In the genomic region with DNA sequence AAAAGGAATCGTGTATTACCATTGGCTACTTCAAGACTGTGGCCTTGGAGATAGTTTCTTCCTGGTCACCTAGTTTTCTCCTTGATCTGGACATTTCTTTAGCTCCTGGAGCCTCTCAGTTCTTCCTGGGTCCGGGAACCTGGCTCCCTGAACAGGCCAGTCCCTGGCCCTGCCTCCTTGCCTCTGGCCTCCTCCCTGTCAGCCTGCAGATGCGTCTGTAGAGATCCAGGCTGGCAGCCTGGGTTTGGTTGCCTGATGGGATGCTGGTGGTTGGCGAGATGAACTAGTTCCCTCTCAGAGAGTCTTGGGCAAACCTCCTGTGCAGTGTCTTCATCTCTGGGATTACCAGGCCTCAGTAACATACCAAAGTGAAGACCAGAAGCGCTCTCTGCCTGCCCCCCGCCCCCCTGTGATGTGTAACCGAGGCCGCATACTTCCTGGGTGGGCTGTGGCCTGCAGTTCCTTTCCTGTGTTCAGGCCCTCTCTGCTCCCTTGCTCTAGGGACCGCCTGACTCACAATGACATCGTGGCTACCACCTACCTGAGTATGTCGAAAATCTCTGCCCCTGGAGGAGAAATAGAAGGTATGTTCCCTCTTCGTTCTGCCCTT, we compare ENCODE assay signal across 24 cellular contexts.
DNase-seq lines count a peak whose midpoint lies in the region; ATAC-seq and TF ChIP-seq lines count a peak whose summit lies in the region.
"Had no signal": no experiment of that assay in that cellular context is flagged by ENCODE, and none has a peak within 500 bp of the region (broad histone marks: within the 10 kb centered on the region; RNA-seq: fewer than 3 reads in every experiment).

No MANE protein-coding gene starts in this region.

- no peak for ATAC-seq in WTC11
- no peak for ATAC-seq in GM18909 (IDR thresholded peaks at IDR 0.05; ENCODE audit: poor library complexity, unreplicated experiment)
- ATAC-seq: activated CD4-positive, CD25-positive, alpha-beta regulatory T cell treated with anti-CD3 and anti-CD28 coated beads, Interleukin-2, amount 50 U/mL, for 24 hours; esophagus mucosa; SK-N-SH treated with all-trans-retinoic acid at 6 μM for 48 hours had no signal

- H3K36me3 ChIP-seq in mesendoderm (ENCODE audit: control insufficient read depth, insufficient read depth, low read length) = no peaks in the 10 kb centered on the region

- peaks cover 17% of the 10 kb centered on the region for H3K36me3 Mint-ChIP-seq in WTC11
- H3K36me3 Mint-ChIP-seq in immature natural killer cell = peaks cover 0 to under 1% (median 0%) of the 10 kb centered on the region in 3 donors
- H3K36me3 Mint-ChIP-seq in stimulated activated naive CD8-positive, alpha-beta T cell treated with anti-CD3 and anti-CD28 coated beads, Interleukin-15, Interleukin-2, amounts not matched to agents 100 ng/mL and 50 ng/mL, for 24 hours (ENCODE audit: low read depth) = no peaks in the 10 kb centered on the region
- H3K36me3 Mint-ChIP-seq: type B pancreatic cell had no signal

- no peaks in the 10 kb centered on the region for H3K79me2 ChIP-seq in mesendoderm (ENCODE audit: control insufficient read depth, insufficient read depth, low read length)

- no peak overlapping the region for H3K23ac ChIP-seq in mesendoderm (ENCODE audit: low read length)

- H2AK5ac ChIP-seq in mesendoderm (ENCODE audit: low read length) = no peak overlapping the region

- H3K4me1 ChIP-seq in mesendoderm (ENCODE audit: control insufficient read depth, low read depth, low read length) = no peaks in the 10 kb centered on the region
- H3K4me1 ChIP-seq: stomach had no signal

- no peak overlapping the region for H3K4me3 Mint-ChIP-seq in WTC11
- peak overlapping the region; percentile 37 to 75 (median 57) for H3K4me3 Mint-ChIP-seq in immature natural killer cell
- H3K4me3 Mint-ChIP-seq in stimulated activated naive CD8-positive, alpha-beta T cell treated with anti-CD3 and anti-CD28 coated beads, Interleukin-15, Interleukin-2, amounts not matched to agents 100 ng/mL and 50 ng/mL, for 24 hours = peak overlapping the region; percentile 37
- H3K4me3 Mint-ChIP-seq: type B pancreatic cell had no signal

- TF ChIP-seq CTCF in WTC11 (IDR thresholded peaks at IDR 0.05) = no peak

- H3K9me3 Mint-ChIP-seq in WTC11 = peaks cover 15% of the 10 kb centered on the region
- no peaks in the 10 kb centered on the region for H3K9me3 Mint-ChIP-seq in immature natural killer cell
- H3K9me3 Mint-ChIP-seq in stimulated activated naive CD8-positive, alpha-beta T cell treated with anti-CD3 and anti-CD28 coated beads, Interleukin-15, Interleukin-2, amounts not matched to agents 100 ng/mL and 50 ng/mL, for 24 hours = no peaks in the 10 kb centered on the region
- H3K9me3 Mint-ChIP-seq: type B pancreatic cell had no signal

- H4K5ac ChIP-seq in mesendoderm (ENCODE audit: low read length) = no peak overlapping the region

- POLR2A ChIA-PET in WTC11 (lab: Charles Lee) = no interaction called here

- H3K56ac ChIP-seq in mesendoderm (ENCODE audit: low read length) = no peak overlapping the region

- no CpG with 5 or more reads among the region's 12 CpGs for WGBS in mesendoderm (ENCODE audit: extremely low coverage, insufficient coverage, low lambda C conversion rate)

- no peak overlapping the region for H3K18ac ChIP-seq in mesendoderm (ENCODE audit: low read length)

- H3K4me3 ChIP-seq in mesendoderm (ENCODE audit: low read length) = no peak overlapping the region
- H3K4me3 ChIP-seq: lung, stomach had no signal

- H3K4me1 Mint-ChIP-seq in WTC11 (no peaks in the 10 kb centered on the region), immature natural killer cell (peaks cover 6 to 10% of the 10 kb centered on the region in 2 donors)
- no peaks in the 10 kb centered on the region for H3K4me1 Mint-ChIP-seq in stimulated activated naive CD8-positive, alpha-beta T cell treated with anti-CD3 and anti-CD28 coated beads, Interleukin-15, Interleukin-2, amounts not matched to agents 100 ng/mL and 50 ng/mL, for 24 hours (ENCODE audit: low read depth)

- no peak overlapping the region for H2BK120ac ChIP-seq in mesendoderm (ENCODE audit: low read depth, low read length)

- H3K4me2 ChIP-seq in mesendoderm (ENCODE audit: low read length) = no peak overlapping the region

- no peak overlapping the region for H2BK15ac ChIP-seq in mesendoderm (replicated peaks; ENCODE audit: low read depth)

- H3K27ac ChIP-seq in mesendoderm (ENCODE audit: low read depth, low read length) = no peak overlapping the region
- H3K27ac ChIP-seq: 22Rv1, stomach had no signal

- no peak overlapping the region for H4K8ac ChIP-seq in mesendoderm (ENCODE audit: low read depth, low read length)

- H3K4ac ChIP-seq in mesendoderm (ENCODE audit: low read depth, low read length) = no peak overlapping the region

- H3K27ac Mint-ChIP-seq in WTC11 (no peak overlapping the region), immature natural killer cell (peak overlapping the region; percentile 44 to 86 (median 70))
- H3K27ac Mint-ChIP-seq in stimulated activated naive CD8-positive, alpha-beta T cell treated with anti-CD3 and anti-CD28 coated beads, Interleukin-15, Interleukin-2, amounts not matched to agents 100 ng/mL and 50 ng/mL, for 24 hours = peak overlapping the region; percentile 28
- H3K27ac Mint-ChIP-seq: type B pancreatic cell had no signal

- no peak overlapping the region for H2BK5ac ChIP-seq in mesendoderm (ENCODE audit: low read length)

- H3K27me3 Mint-ChIP-seq in WTC11 (ENCODE audit: low read depth) (no peaks in the 10 kb centered on the region), immature natural killer cell (ENCODE audit: low read depth in 3 of 3) (peaks cover 4 to 8% (median 4%) of the 10 kb centered on the region in 3 donors)
- peaks cover 2% of the 10 kb centered on the region for H3K27me3 Mint-ChIP-seq in stimulated activated naive CD8-positive, alpha-beta T cell treated with anti-CD3 and anti-CD28 coated beads, Interleukin-15, Interleukin-2, amounts not matched to agents 100 ng/mL and 50 ng/mL, for 24 hours
- H3K27me3 Mint-ChIP-seq: type B pancreatic cell had no signal

- CTCF ChIA-PET in WTC11 (lab: Charles Lee) = no interaction called here

- H3K79me1 ChIP-seq in mesendoderm (ENCODE audit: low read length) = no peaks in the 10 kb centered on the region

- no peaks in the 10 kb centered on the region for H3K27me3 ChIP-seq in mesendoderm (ENCODE audit: insufficient read depth, low read length, poor library complexity)
- H3K27me3 ChIP-seq: stomach had no signal

- peak; percentile 92 for DNase-seq in NK-92 treated with Interleukin-12 subunit alpha and Interleukin-12 subunit beta, amount 100 ng/mL, for 24 hours (lab: John Stamatoyannopoulos, UW)
- no peak for DNase-seq in NK-92 (lab: John Stamatoyannopoulos, UW; ENCODE audit: unreplicated experiment)
- peak; percentile 7 for DNase-seq in WTC11 (ENCODE audit: low spot score)
- DNase-seq in immature natural killer cell = peak; percentile 24 to 52 (median 38)
- DNase-seq in mesendoderm = no peak
- no peak for DNase-seq in UCSD-AML1 (lab: John Stamatoyannopoulos, UW; ENCODE audit: unreplicated experiment)
- DNase-seq: activated naive CD4-positive, alpha-beta T cell treated with anti-CD3 and anti-CD28 coated beads, Interleukin-2, amount 50 U/mL, for 16 hours; DMS79 treated with DMSO at 0.1 percent for 48 hours; effector CD4-positive, alpha-beta T cell; hippocampal formation; NCI-H1092; NCI-H2029 treated with DMSO at 0.1 percent for 48 hours; NCI-H446; right cardiac atrium; stomach; T1000 had no signal

- H3K9ac ChIP-seq in mesendoderm (ENCODE audit: low read length) = no peak overlapping the region

TF ChIP-seq in WTC11, 78 proteins besides CTCF, POLR2A, EP300 and RAD21 (continues in another document):
- TF ChIP-seq, protein P1, sequence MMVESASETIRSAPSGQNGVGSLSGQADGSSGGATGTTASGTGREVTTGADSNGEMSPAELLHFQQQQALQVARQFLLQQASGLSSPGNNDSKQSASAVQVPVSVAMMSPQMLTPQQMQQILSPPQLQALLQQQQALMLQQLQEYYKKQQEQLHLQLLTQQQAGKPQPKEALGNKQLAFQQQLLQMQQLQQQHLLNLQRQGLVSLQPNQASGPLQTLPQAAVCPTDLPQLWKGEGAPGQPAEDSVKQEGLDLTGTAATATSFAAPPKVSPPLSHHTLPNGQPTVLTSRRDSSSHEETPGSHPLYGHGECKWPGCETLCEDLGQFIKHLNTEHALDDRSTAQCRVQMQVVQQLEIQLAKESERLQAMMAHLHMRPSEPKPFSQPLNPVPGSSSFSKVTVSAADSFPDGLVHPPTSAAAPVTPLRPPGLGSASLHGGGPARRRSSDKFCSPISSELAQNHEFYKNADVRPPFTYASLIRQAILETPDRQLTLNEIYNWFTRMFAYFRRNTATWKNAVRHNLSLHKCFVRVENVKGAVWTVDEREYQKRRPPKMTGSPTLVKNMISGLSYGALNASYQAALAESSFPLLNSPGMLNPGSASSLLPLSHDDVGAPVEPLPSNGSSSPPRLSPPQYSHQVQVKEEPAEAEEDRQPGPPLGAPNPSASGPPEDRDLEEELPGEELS (CRISPR knock-in tag; IDR thresholded peaks at IDR 0.05) = no peak
- TF ChIP-seq, protein P2, sequence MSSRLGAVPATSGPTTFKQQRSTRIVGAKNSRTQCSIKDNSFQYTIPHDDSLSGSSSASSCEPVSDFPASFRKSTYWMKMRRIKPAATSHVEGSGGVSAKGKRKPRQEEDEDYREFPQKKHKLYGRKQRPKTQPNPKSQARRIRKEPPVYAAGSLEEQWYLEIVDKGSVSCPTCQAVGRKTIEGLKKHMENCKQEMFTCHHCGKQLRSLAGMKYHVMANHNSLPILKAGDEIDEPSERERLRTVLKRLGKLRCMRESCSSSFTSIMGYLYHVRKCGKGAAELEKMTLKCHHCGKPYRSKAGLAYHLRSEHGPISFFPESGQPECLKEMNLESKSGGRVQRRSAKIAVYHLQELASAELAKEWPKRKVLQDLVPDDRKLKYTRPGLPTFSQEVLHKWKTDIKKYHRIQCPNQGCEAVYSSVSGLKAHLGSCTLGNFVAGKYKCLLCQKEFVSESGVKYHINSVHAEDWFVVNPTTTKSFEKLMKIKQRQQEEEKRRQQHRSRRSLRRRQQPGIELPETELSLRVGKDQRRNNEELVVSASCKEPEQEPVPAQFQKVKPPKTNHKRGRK (CRISPR knock-in tag; IDR thresholded peaks at IDR 0.05; ENCODE audit: borderline replicate concordance) = no peak
- TF ChIP-seq GABPB1 (CRISPR knock-in tag; IDR thresholded peaks at IDR 0.05) = no peak
- TF ChIP-seq JUN (CRISPR knock-in tag; IDR thresholded peaks at IDR 0.05) = no peak
- TF ChIP-seq EMX1 (CRISPR knock-in tag; IDR thresholded peaks at IDR 0.05) = no peak
- no peak for TF ChIP-seq ESRRA (CRISPR knock-in tag; IDR thresholded peaks at IDR 0.05; ENCODE audit: borderline replicate concordance)
- no peak for TF ChIP-seq ZNF317 (CRISPR knock-in tag; IDR thresholded peaks at IDR 0.05; ENCODE audit: borderline replicate concordance, low read depth)
- TF ChIP-seq, protein P3, sequence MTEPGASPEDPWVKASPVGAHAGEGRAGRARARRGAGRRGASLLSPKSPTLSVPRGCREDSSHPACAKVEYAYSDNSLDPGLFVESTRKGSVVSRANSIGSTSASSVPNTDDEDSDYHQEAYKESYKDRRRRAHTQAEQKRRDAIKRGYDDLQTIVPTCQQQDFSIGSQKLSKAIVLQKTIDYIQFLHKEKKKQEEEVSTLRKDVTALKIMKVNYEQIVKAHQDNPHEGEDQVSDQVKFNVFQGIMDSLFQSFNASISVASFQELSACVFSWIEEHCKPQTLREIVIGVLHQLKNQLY (CRISPR knock-in tag; IDR thresholded peaks at IDR 0.05) = no peak
- TF ChIP-seq JAZF1 (CRISPR knock-in tag; IDR thresholded peaks at IDR 0.05) = no peak

Comparison
In these comparisons a context has a peak if more than half of its experiments do, and no peak if none do; other contexts are left out.
1. DNase-seq: peak in NK-92 treated with Interleukin-12 subunit alpha and Interleukin-12 subunit beta, amount 100 ng/mL, for 24 hours (single experiment), WTC11 (single experiment) and immature natural killer cell (3 of 3); none in NK-92 (single experiment), mesendoderm (single experiment) and UCSD-AML1 (single experiment).